8 cellular contexts compared by ENCODE assay signal in genomic region chr16:81778861-81779539, GRCh38. TPM values are rescaled to one million over a fixed set of nuclear protein-coding genes. Genes with fewer than 3 reads are reported as not detected.
DNase-seq lines count a peak whose midpoint lies in the region; ATAC-seq and TF ChIP-seq lines count a peak whose summit lies in the region.

Gene PLCG2 (plus strand): TSS chr16:81779291. CDS start chr16:81785990, 6,699 bp downstream.

- DNase-seq in BE2C: peak; percentile 70
- DNase-seq in OCI-LY7 (ENCODE audit: low spot score): peak; percentile 85
- DNase-seq in activated T-cell treated with anti-CD3 and anti-CD28 coated beads, Interleukin-2, amount 50 U/mL, for 72 hours: peak; percentile 83 to 88
- DNase-seq in foreskin keratinocyte: peak; percentile 44 to 72
- peak; percentile 76 to 81 for DNase-seq in thyroid gland

- no peaks in the 10 kb centered on the region for H4K20me1 ChIP-seq in OCI-LY7 (ENCODE audit: insufficient read depth, low read length)

- no peaks in the 10 kb centered on the region for H3K4me1 ChIP-seq in BE2C
- peaks cover 85% of the 10 kb centered on the region for H3K4me1 ChIP-seq in OCI-LY7 (ENCODE audit: insufficient read depth, low read length, poor library complexity, severe bottlenecking)
- H3K4me1 ChIP-seq in foreskin keratinocyte: no peaks in the 10 kb centered on the region
- peaks cover 46 to 64% of the 10 kb centered on the region in 2 experiments for H3K4me1 ChIP-seq in neutrophil (ENCODE audit: control insufficient read depth in 1 of 2, insufficient read depth in 1 of 2, low read depth in 1 of 2, low read length in 1 of 2)
- peaks cover 0 to 3% of the 10 kb centered on the region in 2 donors for H3K4me1 ChIP-seq in thyroid gland

- H3K9me3 ChIP-seq in BE2C (no peaks in the 10 kb centered on the region), OCI-LY7 (ENCODE audit: low read length) (no peaks in the 10 kb centered on the region), neutrophil (no peaks in the 10 kb centered on the region), thyroid gland (no peaks in the 10 kb centered on the region)

- H3K27ac ChIP-seq in OCI-LY7 (ENCODE audit: low read depth, low read length, poor library complexity, severe bottlenecking): peak within 1 kb of the TSS; percentile 92
- H3K27ac ChIP-seq in foreskin keratinocyte: no peak within 1 kb of the TSS
- H3K27ac ChIP-seq in neutrophil: peak within 1 kb of the TSS; percentile 97
- peak within 1 kb of the TSS in 1 of 3 donors; percentile 41 for H3K27ac ChIP-seq in thyroid gland

- no peak for TF ChIP-seq CTCF in BE2C (IDR thresholded peaks at IDR 0.05; ENCODE audit: low read depth, low read length)
- no peak for TF ChIP-seq CTCF in OCI-LY7 (conservative IDR thresholded peaks at IDR 0.05; ENCODE audit: low read length)
- no peak for TF ChIP-seq CTCF in foreskin keratinocyte (conservative IDR thresholded peaks at IDR 0.05)
- TF ChIP-seq CTCF in neutrophil (IDR thresholded peaks at IDR 0.05): peak; percentile 35
- TF ChIP-seq CTCF in thyroid gland (IDR thresholded peaks at IDR 0.05): no peak

- POLR2A ChIA-PET in OCI-LY7 (lab: Charles Lee): interaction anchor here (0.8 to 10.1 kb wide), 11 partner anchors 8 to 96 kb away, joined by 3 to 57 read pairs (median 5); no protein-coding TSS in a partner anchor

- H2AFZ ChIP-seq in OCI-LY7 (ENCODE audit: low read length): no peak within 1 kb of the TSS; the same call in 1 of the 2 replicates

- TF ChIP-seq POLR2A in thyroid gland (IDR thresholded peaks at IDR 0.05): peak in 1 of 2 donors; percentile 76

- H3K79me2 ChIP-seq in OCI-LY7 (ENCODE audit: insufficient read depth, low read depth, low read length): peaks cover 48% of the 10 kb centered on the region

- H3K9me2 ChIP-seq in OCI-LY7 (ENCODE audit: insufficient read depth, low read length): no peaks in the 10 kb centered on the region

- no peak within 1 kb of the TSS for H3K27ac Mint-ChIP-seq in activated T-cell treated with anti-CD3 and anti-CD28 coated beads, Interleukin-2, amount 50 U/mL, for 72 hours

- BruUV-seq in OCI-LY7 (replicated peaks; lab: Mats Ljungman, UMichigan): no TSS peak

- CTCF ChIA-PET in OCI-LY7 (lab: Charles Lee; ENCODE audit: unreplicated experiment): no interaction called here

- H3K9me3 Mint-ChIP-seq in activated T-cell treated with anti-CD3 and anti-CD28 coated beads, Interleukin-2, amount 50 U/mL, for 72 hours: no peaks in the 10 kb centered on the region

- peaks cover 0 to 1% of the 10 kb centered on the region in 2 donors for H3K36me3 Mint-ChIP-seq in activated T-cell treated with anti-CD3 and anti-CD28 coated beads, Interleukin-2, amount 50 U/mL, for 72 hours (ENCODE audit: insufficient read depth in 2 of 2)

- H3K36me3 ChIP-seq in BE2C: no peaks in the 10 kb centered on the region
- peaks cover 24% of the 10 kb centered on the region for H3K36me3 ChIP-seq in OCI-LY7 (ENCODE audit: insufficient read depth, low read length)
- H3K36me3 ChIP-seq in neutrophil: no peaks in the 10 kb centered on the region
- H3K36me3 ChIP-seq in thyroid gland: no peaks in the 10 kb centered on the region

- H3K4me3 Mint-ChIP-seq in activated T-cell treated with anti-CD3 and anti-CD28 coated beads, Interleukin-2, amount 50 U/mL, for 72 hours: peak within 1 kb of the TSS; percentile 87 to 90

- H3K27me3 ChIP-seq in BE2C (peaks cover 52% of the 10 kb centered on the region), foreskin keratinocyte (peaks cover 52% of the 10 kb centered on the region), neutrophil (no peaks in the 10 kb centered on the region), thyroid gland (no peaks in the 10 kb centered on the region)

- peak within 1 kb of the TSS; percentile 92 for H3K4me2 ChIP-seq in OCI-LY7 (ENCODE audit: low read length)

- ATAC-seq in GM19035 (IDR thresholded peaks at IDR 0.05; ENCODE audit: unreplicated experiment) (peak; percentile 86), HG03139 (IDR thresholded peaks at IDR 0.05; ENCODE audit: unreplicated experiment) (peak; percentile 90), foreskin keratinocyte (peak; percentile 92)
- peak; percentile 99 for ATAC-seq in activated T-cell treated with anti-CD3 and anti-CD28 coated beads, Interleukin-2, amount 50 U/mL, for 72 hours (replicated peaks in 1 of 2)

- intact Hi-C loops in OCI-LY7 (cut with micrococcal nuclease; ENCODE audit: unreplicated experiment) (no loop called here), thyroid gland (cut with DNase I) (no loop called here)

- 0 to 4% methylated on average over 12 to 27 of the region's 78 CpGs for WGBS in thyroid gland, 2 donors

- H3K27me3 Mint-ChIP-seq in activated T-cell treated with anti-CD3 and anti-CD28 coated beads, Interleukin-2, amount 50 U/mL, for 72 hours (ENCODE audit: low read depth): peaks cover 55% of the 10 kb centered on the region

- H3K4me3 ChIP-seq in BE2C (ENCODE audit: low read depth, low read length) (peak within 1 kb of the TSS; percentile 34), OCI-LY7 (ENCODE audit: low read depth, low read length, poor library complexity, severe bottlenecking) (peak within 1 kb of the TSS; percentile 85), neutrophil (ENCODE audit: low read depth in 1 of 2, low read length in 1 of 2) (peak within 1 kb of the TSS; percentile 72 to 89), thyroid gland (replicated peaks in 1 of 3) (peak within 1 kb of the TSS; percentile 70 to 80 (median 73))

- H3K4me1 Mint-ChIP-seq in activated T-cell treated with anti-CD3 and anti-CD28 coated beads, Interleukin-2, amount 50 U/mL, for 72 hours (ENCODE audit: low read depth): peaks cover 15% of the 10 kb centered on the region

RNA-seq across cellular contexts. Expression of gene PLCG2, which starts in this region (rescaled TPM):
- not detected for polyA plus RNA-seq in BE2C (2012; ENCODE audit: insufficient read depth, insufficient read length, low read depth)
- 196 and 198 TPM in 2 replicates for total RNA-seq in OCI-LY7 (2014; rRNA removed; shearing (Covaris generic))
- total RNA-seq in OCI-LY7 (2022) (464 and 485 TPM in 2 replicates), foreskin keratinocyte (1.8 and 2.2 TPM in 2 replicates), thyroid gland (10 to 100 TPM in 2 of 4 donors, 1 to 10 TPM in 2; 9.2 to 12.1 (median 10.3) TPM)
- 10 to 100 TPM in 1 of 2 donors, 1 to 10 TPM in 1; 8.0 to 25.6 TPM for total RNA-seq in activated T-cell treated with anti-CD3 and anti-CD28 coated beads, Interleukin-2, amount 50 U/mL, for 72 hours
- 0.72 and 0.87 TPM in 2 replicates for polyA plus RNA-seq in foreskin keratinocyte

Comparison
In these comparisons a context has a peak if more than half of its experiments do, and no peak if none do; other contexts are left out.
1. RNA of gene PLCG2 (total RNA-seq): 196 to 485 TPM in OCI-LY7; 8.0 to 25.6 TPM in activated T-cell treated with anti-CD3 and anti-CD28 coated beads, Interleukin-2, amount 50 U/mL, for 72 hours, 9.2 to 12.1 TPM in thyroid gland and 1.8 to 2.2 TPM in foreskin keratinocyte; every median in the first group is over 4 times any median in the second.
2. H3K4me3 ChIP-seq: peak in every context shown above with its lines; median percentile 85 in OCI-LY7; 80 in neutrophil; 73 in thyroid gland; 34 in BE2C.
3. Peak in every context shown above with its lines, with median percentiles within 50 percentile points of each other: DNase-seq and ATAC-seq.